In genomic region chr19:11674067-11674492, GRCh38 we compare ENCODE assay signal across 9 cellular contexts.
DNase-seq lines count a peak whose midpoint lies in the region; ATAC-seq and TF ChIP-seq lines count a peak whose summit lies in the region.
"Had no signal": no experiment of that assay in that cellular context is flagged by ENCODE, and none has a peak within 500 bp of the region (broad histone marks: within the 10 kb centered on the region; RNA-seq: fewer than 3 reads in every experiment).

No MANE protein-coding gene starts in this region.

- H3K4me2 ChIP-seq in DOHH2 (ENCODE audit: low read length): peak overlapping the region; percentile 54
- H3K4me2 ChIP-seq in mammary epithelial cell (ENCODE audit: insufficient read depth, low read depth, low read length): no peak overlapping the region

- in situ Hi-C loops in mammary epithelial cell (cut with MboI; ENCODE audit: low sequenced_read_pairs in 2 of 2): no loop called here

- H3K9me3 ChIP-seq in DOHH2 (ENCODE audit: control insufficient read depth, insufficient read depth, low read length) (no peaks in the 10 kb centered on the region), mammary epithelial cell (replicated peaks; ENCODE audit: insufficient read depth, low read length) (peaks cover 4% of the 10 kb centered on the region)

- H3K9ac ChIP-seq in mammary epithelial cell (ENCODE audit: insufficient read depth, low read length) (no peak overlapping the region), rectal smooth muscle tissue (ENCODE audit: low read length) (no peak overlapping the region)

- H3K36me3 ChIP-seq in DOHH2 (ENCODE audit: control insufficient read depth, low read length) (no peaks in the 10 kb centered on the region), mammary epithelial cell (ENCODE audit: insufficient read depth, low read length) (no peaks in the 10 kb centered on the region), rectal smooth muscle tissue (ENCODE audit: control insufficient read depth, insufficient read depth, low read length) (no peaks in the 10 kb centered on the region)
- H3K36me3 ChIP-seq: SJSA1 had no signal

- no TSS peak for BruUV-seq in mammary epithelial cell (replicated peaks; lab: Mats Ljungman, UMichigan)

- H3K4me3 ChIP-seq in DOHH2 (ENCODE audit: low read length) (peak overlapping the region; percentile 50), mammary epithelial cell (replicated peaks in 1 of 3; ENCODE audit: insufficient read depth in 1 of 3, low read depth in 2 of 3, low read length in 3 of 3) (peak overlapping the region in 1 of 3 experiments; percentile 24), rectal smooth muscle tissue (ENCODE audit: low read length) (peak overlapping the region; percentile 60)
- H3K4me3 ChIP-seq: SJSA1 had no signal

- DNase-seq in mammary epithelial cell (no peak), iPS-NIHi7 (ENCODE audit: extremely low spot score) (peak; percentile 61), NCI-H345 (lab: John Stamatoyannopoulos, UW) (no peak), NCI-H1092 treated with DMSO at 0.1 percent for 48 hours (lab: John Stamatoyannopoulos, UW) (no peak), NOMO-1 treated with DMSO at 0.1 percent for 48 hours (lab: John Stamatoyannopoulos, UW; ENCODE audit: unreplicated experiment) (no peak)

- H4K20me1 ChIP-seq in DOHH2 (ENCODE audit: control insufficient read depth, insufficient read depth, low read depth, low read length) (no peaks in the 10 kb centered on the region), mammary epithelial cell (ENCODE audit: insufficient read depth, low read length) (no peaks in the 10 kb centered on the region)

- H3K4me1 ChIP-seq in DOHH2 (ENCODE audit: control insufficient read depth, low read length) (peaks cover 7% of the 10 kb centered on the region), mammary epithelial cell (ENCODE audit: insufficient read depth, low read length) (no peaks in the 10 kb centered on the region), rectal smooth muscle tissue (ENCODE audit: control insufficient read depth, insufficient read depth, low read length) (peaks cover 3% of the 10 kb centered on the region)
- H3K4me1 ChIP-seq: SJSA1 had no signal

- intact Hi-C loops in mammary epithelial cell (cut with micrococcal nuclease): no loop called here

- H2AFZ ChIP-seq in mammary epithelial cell (ENCODE audit: low read depth, low read length): peak overlapping the region; percentile 40

- H3K79me2 ChIP-seq in DOHH2 (ENCODE audit: control insufficient read depth, low read length): no peaks in the 10 kb centered on the region
- no peaks in the 10 kb centered on the region for H3K79me2 ChIP-seq in mammary epithelial cell (ENCODE audit: insufficient read depth, low read length)

- ATAC-seq in HG02759 (IDR thresholded peaks at IDR 0.05; ENCODE audit: unreplicated experiment): no peak

- TF ChIP-seq CTCF in DOHH2 (IDR thresholded peaks at IDR 0.05; ENCODE audit: low read depth, low read length, poor library complexity, severe bottlenecking) (no peak), mammary epithelial cell (conservative IDR thresholded peaks at IDR 0.05 in 1 of 2, IDR thresholded peaks at IDR 0.05 in 1 of 2; ENCODE audit: extremely low read depth in 1 of 2, insufficient read depth in 1 of 2, low read depth in 1 of 2, low read length in 2 of 2) (no peak)

- CTCF ChIA-PET in mammary epithelial cell (lab: Charles Lee; ENCODE audit: low non-redundant PET): no interaction called here

- 32% methylated on average over 14 of the region's 26 CpGs for WGBS in mammary epithelial cell (ENCODE audit: low coverage, missing lambda C conversion rate)

- H3K27me3 ChIP-seq in DOHH2 (ENCODE audit: control insufficient read depth, low read length): no peaks in the 10 kb centered on the region
- no peaks in the 10 kb centered on the region for H3K27me3 ChIP-seq in mammary epithelial cell (ENCODE audit: insufficient read depth, low read length)
- no peaks in the 10 kb centered on the region for H3K27me3 ChIP-seq in rectal smooth muscle tissue (ENCODE audit: control insufficient read depth, insufficient read depth, low read length)
- H3K27me3 ChIP-seq: SJSA1 had no signal

- no peaks in the 10 kb centered on the region for H3K9me2 ChIP-seq in DOHH2 (replicated peaks; ENCODE audit: control insufficient read depth, low read length)

- dilution Hi-C loops in mammary epithelial cell (cut with HindIII; ENCODE audit: low sequenced_read_pairs): no loop called here

- H3K27ac ChIP-seq in DOHH2 (ENCODE audit: low read depth, low read length): no peak overlapping the region
- H3K27ac ChIP-seq in mammary epithelial cell (ENCODE audit: insufficient read depth, low read depth, low read length): no peak overlapping the region
- no peak overlapping the region for H3K27ac ChIP-seq in rectal smooth muscle tissue (ENCODE audit: low read depth, low read length)
- H3K27ac ChIP-seq: SJSA1 had no signal

- no peaks in the 10 kb centered on the region for H3F3A ChIP-seq in DOHH2 (ENCODE audit: control insufficient read depth, insufficient read depth)
